Comparison of ENCODE assay signal across 8 cellular contexts in the genomic region with DNA sequence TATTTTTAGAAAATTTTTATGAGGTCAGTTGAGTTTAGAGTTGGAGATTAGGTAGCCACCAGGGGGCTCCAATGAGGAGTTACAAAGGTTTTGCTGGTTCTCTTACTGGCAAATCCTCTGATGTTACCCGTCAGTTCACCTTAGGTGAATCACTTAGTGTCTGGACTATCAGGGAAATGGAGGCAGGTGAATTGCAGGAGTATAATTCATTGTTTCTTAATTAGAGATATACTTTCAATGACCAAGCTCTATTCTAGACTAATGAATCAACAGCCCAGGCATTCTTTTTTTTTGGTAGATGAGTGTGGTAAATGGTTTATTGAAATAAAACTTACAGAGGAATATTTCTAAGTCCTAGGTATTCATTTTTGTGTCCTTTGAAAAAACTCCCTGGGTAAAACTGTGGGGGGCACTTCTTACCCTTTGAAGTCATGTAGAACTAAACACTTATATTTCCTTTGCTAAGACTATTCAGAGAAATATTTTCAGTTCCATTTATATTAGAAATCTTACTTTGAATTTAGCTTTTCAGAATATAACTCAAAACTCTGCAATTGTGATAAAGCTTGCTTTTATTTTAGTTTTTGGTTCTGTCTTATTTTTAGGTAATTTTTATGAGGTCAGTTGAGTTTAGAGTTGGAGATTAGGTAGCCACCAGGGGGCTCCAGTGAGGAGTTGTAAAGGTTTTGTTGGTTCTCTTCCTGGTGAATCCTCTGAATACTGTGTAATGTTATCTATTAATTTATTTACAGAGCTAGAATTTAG. TPM values are rescaled to one million over a fixed set of nuclear protein-coding genes. Genes with fewer than 3 reads are reported as not detected.
DNase-seq lines count a peak whose midpoint lies in the region; ATAC-seq and TF ChIP-seq lines count a peak whose summit lies in the region.

No MANE protein-coding gene starts in this region.

- no peaks in the 10 kb centered on the region for H3K27me3 Mint-ChIP-seq in CD4-positive, alpha-beta memory T cell
- no peaks in the 10 kb centered on the region for H3K27me3 Mint-ChIP-seq in activated T-helper 2 cell treated with anti-CD3 and anti-CD28 coated beads, Interferon-gamma antibody, Interleukin-2, Interleukin-4, amounts not matched to agents 10 μg/mL and 5 μg/mL and 100 μg/mL, durations not matched to agents 14 hours and 24 hours and 36 hours (ENCODE audit: low read depth)

- H3K18ac ChIP-seq in IMR-90 (ENCODE audit: low read depth, low read length), result no peak overlapping the region

- no peak overlapping the region for H4K5ac ChIP-seq in IMR-90 (ENCODE audit: low read depth, low read length)

- H3K4ac ChIP-seq in IMR-90 (ENCODE audit: low read depth, low read length), result no peak overlapping the region

- peaks cover 34% of the 10 kb centered on the region for H4K20me1 ChIP-seq in IMR-90 (ENCODE audit: insufficient read depth, low read length)

- POLR2A ChIA-PET in CD4-positive, alpha-beta memory T cell (lab: Charles Lee; ENCODE audit: partially characterized antibody), result interaction anchor here (1.2 to 1.6 kb wide), 2 partner anchors 17 to 22 kb away, joined by 3 to 8 read pairs; partner anchors contain the start of gene PSMD11
- POLR2A ChIA-PET in IMR-90 (lab: Charles Lee; ENCODE audit: unreplicated experiment), result no interaction called here

- in situ Hi-C loops in IMR-90 (cut with MboI; ENCODE audit: low sequenced_read_pairs), result no loop called here

- no TSS peak for BruUV-seq in IMR-90 (replicated peaks; lab: Mats Ljungman, UMichigan)

- H3K23ac ChIP-seq in IMR-90 (ENCODE audit: low read depth, low read length), result no peak overlapping the region

- no peak overlapping the region for H3K9ac ChIP-seq in IMR-90 (ENCODE audit: low read depth, low read length)

- H2BK15ac ChIP-seq in IMR-90 (ENCODE audit: low read depth, low read length), result no peak overlapping the region

- H2BK20ac ChIP-seq in IMR-90 (ENCODE audit: low read depth, low read length), result no peak overlapping the region

- DNase-seq in CD4-positive, alpha-beta memory T cell, result peak; percentile 62 to 78 (median 65)
- peak; percentile 52 for DNase-seq in IMR-90
- peak in 2 of 3 donors; percentile 66 to 82 for DNase-seq in Peyer's patch
- peak; percentile 43 for DNase-seq in activated T-helper 2 cell treated with anti-CD3 and anti-CD28 coated beads, Interferon-gamma antibody, Interleukin-2, Interleukin-4, amounts not matched to agents 10 μg/mL and 5 μg/mL and 100 μg/mL, durations not matched to agents 14 hours and 24 hours and 36 hours (ENCODE audit: low spot score)
- DNase-seq in germinal center (ENCODE audit: low spot score), result peak; percentile 62
- peak; percentile 55 for DNase-seq in renal cortical epithelial cell (ENCODE audit: low read depth)

- H3K27me3 ChIP-seq in CD4-positive, alpha-beta memory T cell (ENCODE audit: insufficient read depth, low read length), result no peaks in the 10 kb centered on the region
- H3K27me3 ChIP-seq in IMR-90 (ENCODE audit: control insufficient read depth, insufficient read depth, low read length) (no peaks in the 10 kb centered on the region), Peyer's patch (no peaks in the 10 kb centered on the region)

- no peak overlapping the region for H2AFZ ChIP-seq in IMR-90 (replicated peaks; ENCODE audit: low read length, poor library complexity)

- H3K9me3 ChIP-seq in CD4-positive, alpha-beta memory T cell (ENCODE audit: control insufficient read depth in 1 of 2, low read length in 2 of 2), result no peaks in the 10 kb centered on the region
- H3K9me3 ChIP-seq in IMR-90 (ENCODE audit: control insufficient read depth, insufficient read depth, low read length), result no peaks in the 10 kb centered on the region
- H3K9me3 ChIP-seq in Peyer's patch, result no peaks in the 10 kb centered on the region

- H2BK5ac ChIP-seq in IMR-90 (ENCODE audit: low read depth, low read length, poor library complexity, severe bottlenecking), result no peak overlapping the region

- H3K36me3 Mint-ChIP-seq in CD4-positive, alpha-beta memory T cell, result peaks cover 45 to 65% of the 10 kb centered on the region in 2 donors
- H3K36me3 Mint-ChIP-seq in activated T-helper 2 cell treated with anti-CD3 and anti-CD28 coated beads, Interferon-gamma antibody, Interleukin-2, Interleukin-4, amounts not matched to agents 10 μg/mL and 5 μg/mL and 100 μg/mL, durations not matched to agents 14 hours and 24 hours and 36 hours (ENCODE audit: low read depth), result peaks cover 82% of the 10 kb centered on the region

- WGBS in IMR-90 (ENCODE audit: extremely low coverage in 2 of 2, insufficient read length in 1 of 2), 2 experiments, result no CpG with 5 or more reads among the region's 1 CpG

- no peak overlapping the region for H2AK5ac ChIP-seq in IMR-90 (ENCODE audit: low read depth, low read length)

- H3K9me1 ChIP-seq in IMR-90 (ENCODE audit: insufficient read depth, low read length), result no peaks in the 10 kb centered on the region

- peaks cover 29% of the 10 kb centered on the region for H3K36me3 ChIP-seq in CD4-positive, alpha-beta memory T cell (ENCODE audit: insufficient read depth, low read length)
- peaks cover 37% of the 10 kb centered on the region for H3K36me3 ChIP-seq in IMR-90 (ENCODE audit: control insufficient read depth, insufficient read depth, low read length)
- peaks cover 0 to 88% (median 0%) of the 10 kb centered on the region in 3 donors for H3K36me3 ChIP-seq in Peyer's patch

- ATAC-seq in IMR-90 (ENCODE audit: low read depth) (peak; percentile 82), GM18511 (IDR thresholded peaks at IDR 0.05; ENCODE audit: unreplicated experiment) (no peak), HG03342 (IDR thresholded peaks at IDR 0.05; ENCODE audit: unreplicated experiment) (no peak)

- intact Hi-C loops in CD4-positive, alpha-beta memory T cell (cut with micrococcal nuclease), result loop anchor here (1.0 to 5.0 kb wide), 3 partner anchors 18 to 210 kb away; partner anchors contain the start of gene PSMD11
- intact Hi-C loops in IMR-90 (cut with micrococcal nuclease), result loop anchor here (1.0 kb wide), 1 partner anchor 293 kb away; no protein-coding TSS in a partner anchor
- intact Hi-C loops in activated T-helper 2 cell treated with anti-CD3 and anti-CD28 coated beads, Interferon-gamma antibody, Interleukin-2, Interleukin-4, amounts not matched to agents 10 μg/mL and 5 μg/mL and 100 μg/mL, durations not matched to agents 14 hours and 24 hours and 36 hours (cut with micrococcal nuclease), result loop anchor here (1.0 kb wide), 3 partner anchors 18 to 293 kb away; partner anchors contain the start of gene PSMD11

- no peak overlapping the region for H3K27ac ChIP-seq in CD4-positive, alpha-beta memory T cell (ENCODE audit: low read depth, low read length)
- no peak overlapping the region for H3K27ac ChIP-seq in IMR-90 (ENCODE audit: insufficient read depth, low read length)
- H3K27ac ChIP-seq in Peyer's patch, result no peak overlapping the region

- peaks cover 20% of the 10 kb centered on the region for H3K4me1 ChIP-seq in CD4-positive, alpha-beta memory T cell (ENCODE audit: insufficient read depth, low read length)
- H3K4me1 ChIP-seq in IMR-90 (ENCODE audit: control insufficient read depth, insufficient read depth, low read length) (peaks cover 1% of the 10 kb centered on the region; the same call in 1 of the 2 replicates), Peyer's patch (no peaks in the 10 kb centered on the region)

- TF ChIP-seq CTCF in IMR-90 (conservative IDR thresholded peaks at IDR 0.05; ENCODE audit: low read depth, low read length) (peak; percentile 56), Peyer's patch (IDR thresholded peaks at IDR 0.05) (peak; percentile 31 to 62 (median 54))

- peak overlapping the region in 6 of 7 donors; percentile 10 to 72 (median 48) for H3K27ac Mint-ChIP-seq in CD4-positive, alpha-beta memory T cell
- H3K27ac Mint-ChIP-seq in activated T-helper 2 cell treated with anti-CD3 and anti-CD28 coated beads, Interferon-gamma antibody, Interleukin-2, Interleukin-4, amounts not matched to agents 10 μg/mL and 5 μg/mL and 100 μg/mL, durations not matched to agents 14 hours and 24 hours and 36 hours, result no peak overlapping the region

- H4K8ac ChIP-seq in IMR-90 (ENCODE audit: low read depth in 2 of 2, low read length in 2 of 2), result no peak overlapping the region

- CTCF ChIA-PET in CD4-positive, alpha-beta memory T cell (lab: Charles Lee; ENCODE audit: partially characterized antibody), result interaction anchor here (0.5 to 5.9 kb wide), 46 partner anchors 10 to 421 kb away, joined by 3 to 121 read pairs (median 5); partner anchors contain the start of genes CDK5R1 and PSMD11
- CTCF ChIA-PET in IMR-90 (lab: Yijun Ruan, JAX), result interaction anchor here (0.5 to 1.9 kb wide), 10 partner anchors 8 to 513 kb away, joined by 3 to 10 read pairs (median 3); partner anchors contain the start of gene PSMD11

- H3K9me3 Mint-ChIP-seq in CD4-positive, alpha-beta memory T cell, result no peaks in the 10 kb centered on the region
- H3K9me3 Mint-ChIP-seq in activated T-helper 2 cell treated with anti-CD3 and anti-CD28 coated beads, Interferon-gamma antibody, Interleukin-2, Interleukin-4, amounts not matched to agents 10 μg/mL and 5 μg/mL and 100 μg/mL, durations not matched to agents 14 hours and 24 hours and 36 hours, result no peaks in the 10 kb centered on the region

- no peak overlapping the region for H3K14ac ChIP-seq in IMR-90 (replicated peaks; ENCODE audit: low read depth, low read length)

- TF ChIP-seq POLR2A in IMR-90 (IDR thresholded peaks at IDR 0.05; ENCODE audit: low read depth, low read length), result no peak
- no peak for TF ChIP-seq POLR2A in Peyer's patch (IDR thresholded peaks at IDR 0.05)

- peaks cover 36 to 38% of the 10 kb centered on the region in 2 experiments for H3K79me1 ChIP-seq in IMR-90 (ENCODE audit: low read depth in 1 of 2, low read length in 2 of 2)

- H3K4me1 Mint-ChIP-seq in CD4-positive, alpha-beta memory T cell, result peaks cover 16 to 29% (median 23%) of the 10 kb centered on the region in 4 donors
- peaks cover 20% of the 10 kb centered on the region for H3K4me1 Mint-ChIP-seq in activated T-helper 2 cell treated with anti-CD3 and anti-CD28 coated beads, Interferon-gamma antibody, Interleukin-2, Interleukin-4, amounts not matched to agents 10 μg/mL and 5 μg/mL and 100 μg/mL, durations not matched to agents 14 hours and 24 hours and 36 hours (ENCODE audit: low read depth)

- no peak overlapping the region for H3K4me2 ChIP-seq in IMR-90 (ENCODE audit: low read depth, low read length)

- no peak overlapping the region for H4K91ac ChIP-seq in IMR-90 (ENCODE audit: insufficient read depth, low read depth, low read length)

- H3K4me3 Mint-ChIP-seq in CD4-positive, alpha-beta memory T cell, result peak overlapping the region in 2 of 8 donors; percentile 20 to 44
- H3K4me3 Mint-ChIP-seq in activated T-helper 2 cell treated with anti-CD3 and anti-CD28 coated beads, Interferon-gamma antibody, Interleukin-2, Interleukin-4, amounts not matched to agents 10 μg/mL and 5 μg/mL and 100 μg/mL, durations not matched to agents 14 hours and 24 hours and 36 hours (ENCODE audit: low read depth), result no peak overlapping the region

- no peak overlapping the region for H2AK9ac ChIP-seq in IMR-90 (replicated peaks; ENCODE audit: low read depth, low read length, poor library complexity)

- no peak overlapping the region for H2BK120ac ChIP-seq in IMR-90 (ENCODE audit: low read depth, low read length)

- H3K4me3 ChIP-seq in CD4-positive, alpha-beta memory T cell (ENCODE audit: low read length in 2 of 2), result no peak overlapping the region
- H3K4me3 ChIP-seq in IMR-90 (ENCODE audit: insufficient read depth, low read depth, low read length) (no peak overlapping the region), Peyer's patch (no peak overlapping the region)

- no peak for TF ChIP-seq RAD21 in IMR-90 (IDR thresholded peaks at IDR 0.05; ENCODE audit: low read length)

- no peak overlapping the region for H3K56ac ChIP-seq in IMR-90 (ENCODE audit: extremely low read depth, insufficient read depth, low read length)

- dilution Hi-C loops in IMR-90 (cut with HindIII; ENCODE audit: low sequenced_read_pairs, unreplicated experiment), result no loop called here

RNA-seq across cellular contexts. Expression of gene PSMD11, which starts 17.7 kb away (rescaled TPM):
- 10 to 100 TPM; 58.0 to 68.2 TPM for total RNA-seq in CD4-positive, alpha-beta memory T cell
- 100 to 1,000 TPM; 138 to 140 TPM for polyA plus RNA-seq in CD4-positive, alpha-beta memory T cell
- 68.0 and 85.9 TPM in 2 replicates for total RNA-seq in IMR-90 (2012; rRNA removed)
- polyA plus RNA-seq in IMR-90 (2012; rRNA removed), result 63.4 and 64.7 TPM in 2 replicates
- polyA plus RNA-seq in IMR-90 (2012; cell fraction: cytosol; rRNA removed), result 27.3 and 44.4 TPM in 2 replicates
- polyA plus RNA-seq in IMR-90 (2012; cell fraction: nucleus; rRNA removed; ENCODE audit: low replicate concordance), result 22.8 and 69.6 TPM in 2 replicates
- total RNA-seq in Peyer's patch, result 10 to 100 TPM; 33.2 to 74.3 (median 52.5) TPM
- total RNA-seq in activated T-helper 2 cell treated with anti-CD3 and anti-CD28 coated beads, Interferon-gamma antibody, Interleukin-2, Interleukin-4, amounts not matched to agents 10 μg/mL and 5 μg/mL and 100 μg/mL, durations not matched to agents 14 hours and 24 hours and 36 hours, result 200 and 207 TPM in 2 replicates
- 79.4 and 97.3 TPM in 2 replicates for total RNA-seq in renal cortical epithelial cell

RNA-seq across cellular contexts. Expression of gene CDK5R1, which starts 24.8 kb away (rescaled TPM):
- 10 to 100 TPM; 20.6 to 21.2 TPM for total RNA-seq in CD4-positive, alpha-beta memory T cell
- polyA plus RNA-seq in CD4-positive, alpha-beta memory T cell, result 10 to 100 TPM in 1 of 2 donors, 1 to 10 TPM in 1; 1.2 to 10.5 TPM
- total RNA-seq in IMR-90 (2012; rRNA removed) (0.36 and 0.56 TPM in 2 replicates), Peyer's patch (1 to 10 TPM in 2 of 4 donors, under 1 TPM in 1, not detected in 1; 0.88 to 1.9 (median 1.2) TPM), renal cortical epithelial cell (2.6 TPM in 2 replicates)
- 0.67 and 0.74 TPM in 2 replicates for polyA plus RNA-seq in IMR-90 (2012; rRNA removed)
- 0.35 and 0.46 TPM in 2 replicates for polyA plus RNA-seq in IMR-90 (2012; cell fraction: cytosol; rRNA removed)
- polyA plus RNA-seq in IMR-90 (2012; cell fraction: nucleus; rRNA removed; ENCODE audit: low replicate concordance), result 1.4 and 1.8 TPM in 2 replicates
- total RNA-seq in activated T-helper 2 cell treated with anti-CD3 and anti-CD28 coated beads, Interferon-gamma antibody, Interleukin-2, Interleukin-4, amounts not matched to agents 10 μg/mL and 5 μg/mL and 100 μg/mL, durations not matched to agents 14 hours and 24 hours and 36 hours, result 10.8 and 12.0 TPM in 2 replicates
